In the genomic region with DNA sequence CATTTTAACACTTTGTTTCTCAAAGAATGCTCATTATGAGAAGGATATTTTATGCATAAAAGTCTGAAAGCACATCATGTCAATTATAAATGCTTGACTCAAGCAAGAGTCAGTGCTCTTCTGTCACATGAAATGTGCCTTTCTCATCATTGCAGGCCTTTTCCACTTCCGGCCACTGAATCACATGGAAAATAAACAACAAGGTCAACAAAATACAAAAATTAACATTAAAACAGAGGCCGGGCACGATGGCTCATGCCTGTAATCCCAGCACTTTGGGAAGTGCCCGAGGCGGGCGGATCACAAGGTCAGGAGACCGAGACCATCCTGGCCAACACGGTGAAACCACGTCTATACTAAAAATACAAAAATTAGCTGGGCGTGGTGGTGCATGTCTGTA, we compare ENCODE assay signal across 22 cellular contexts.
"Had no signal": no experiment of that assay in that cellular context is flagged by ENCODE, and none has a peak within 500 bp of the region (broad histone marks: within the 10 kb centered on the region; RNA-seq: fewer than 3 reads in every experiment).

No MANE protein-coding gene starts in this region.

- H3K27ac ChIP-seq: Peyer's patch had no signal

- H3K4me3 Mint-ChIP-seq: activated CD8-positive, alpha-beta memory T cell treated with anti-CD3 and anti-CD28 coated beads, Interleukin-2, amount 10 ng/mL, durations not matched to agents 7 days and 5 days; activated naive CD4-positive, alpha-beta T cell treated with anti-CD3 and anti-CD28 coated beads for 36 hours; activated naive CD8-positive, alpha-beta T cell; activated T-cell treated with anti-CD3 and anti-CD28 coated beads, Interleukin-2, amount 50 U/mL, for 24 hours; brain; T-helper 17 cell had no signal

- H3K36me3 Mint-ChIP-seq: activated CD8-positive, alpha-beta memory T cell treated with anti-CD3 and anti-CD28 coated beads, Interleukin-2, amount 10 ng/mL, durations not matched to agents 7 days and 5 days; activated naive CD8-positive, alpha-beta T cell; brain had no signal

- H3K27ac Mint-ChIP-seq: activated CD8-positive, alpha-beta memory T cell treated with anti-CD3 and anti-CD28 coated beads, Interleukin-2, amount 10 ng/mL, durations not matched to agents 7 days and 5 days; activated naive CD4-positive, alpha-beta T cell treated with anti-CD3 and anti-CD28 coated beads for 36 hours; activated naive CD8-positive, alpha-beta T cell; activated T-cell treated with anti-CD3 and anti-CD28 coated beads, Interleukin-2, amount 50 U/mL, for 24 hours; brain; T-helper 17 cell had no signal

- H3K4me1 ChIP-seq: Peyer's patch had no signal

- H3K9me3 Mint-ChIP-seq: activated T-cell treated with anti-CD3 and anti-CD28 coated beads, Interleukin-2, amount 50 U/mL, for 24 hours had no signal

- H3K36me3 ChIP-seq: Peyer's patch had no signal

- H3K4me1 Mint-ChIP-seq: activated CD8-positive, alpha-beta memory T cell treated with anti-CD3 and anti-CD28 coated beads, Interleukin-2, amount 10 ng/mL, durations not matched to agents 7 days and 5 days; brain; T-helper 17 cell had no signal

- H3K9me3 ChIP-seq: Peyer's patch had no signal

- H3K27me3 ChIP-seq: Peyer's patch had no signal

- H3K4me3 ChIP-seq: Peyer's patch had no signal

- ATAC-seq: activated CD4-positive, CD25-positive, alpha-beta regulatory T cell treated with anti-CD3 and anti-CD28 coated beads, Interleukin-2, amount 50 U/mL, for 24 hours; activated CD8-positive, alpha-beta memory T cell treated with anti-CD3 and anti-CD28 coated beads, Interleukin-2, amount 10 ng/mL, durations not matched to agents 7 days and 5 days; T-helper 17 cell had no signal

- DNase-seq: activated CD4-positive, alpha-beta T cell treated with anti-CD3 and anti-CD28 coated beads for 4 hours; activated CD4-positive, alpha-beta T cell treated with anti-CD3 and anti-CD28 coated beads, Interleukin-2, amount 50 U/mL, for 4 hours; activated CD8-positive, alpha-beta memory T cell treated with anti-CD3 and anti-CD28 coated beads, Interleukin-2, amount 10 ng/mL, durations not matched to agents 7 days and 5 days; activated gamma-delta T cell; activated naive CD4-positive, alpha-beta T cell treated with anti-CD3 and anti-CD28 coated beads for 36 hours; activated T-cell treated with anti-CD3 and anti-CD28 coated beads, Interleukin-2, amount 50 U/mL, for 24 hours; amygdala; MM.1S; NCI-H1105; NCI-H1436; NCI-H1694 treated with DMSO at 0.1 percent for 48 hours; NCI-H2029 treated with DMSO at 0.1 percent for 48 hours; NCI-H345; NCI-H510A; NCI-H526 treated with DMSO at 0.1 percent for 48 hours; NCI-H82; Peyer's patch; SHP77 treated with DMSO at 0.1 percent for 48 hours; T-helper 17 cell had no signal
